Comparison of ENCODE assay signal across 1 cellular context in the genomic region with DNA sequence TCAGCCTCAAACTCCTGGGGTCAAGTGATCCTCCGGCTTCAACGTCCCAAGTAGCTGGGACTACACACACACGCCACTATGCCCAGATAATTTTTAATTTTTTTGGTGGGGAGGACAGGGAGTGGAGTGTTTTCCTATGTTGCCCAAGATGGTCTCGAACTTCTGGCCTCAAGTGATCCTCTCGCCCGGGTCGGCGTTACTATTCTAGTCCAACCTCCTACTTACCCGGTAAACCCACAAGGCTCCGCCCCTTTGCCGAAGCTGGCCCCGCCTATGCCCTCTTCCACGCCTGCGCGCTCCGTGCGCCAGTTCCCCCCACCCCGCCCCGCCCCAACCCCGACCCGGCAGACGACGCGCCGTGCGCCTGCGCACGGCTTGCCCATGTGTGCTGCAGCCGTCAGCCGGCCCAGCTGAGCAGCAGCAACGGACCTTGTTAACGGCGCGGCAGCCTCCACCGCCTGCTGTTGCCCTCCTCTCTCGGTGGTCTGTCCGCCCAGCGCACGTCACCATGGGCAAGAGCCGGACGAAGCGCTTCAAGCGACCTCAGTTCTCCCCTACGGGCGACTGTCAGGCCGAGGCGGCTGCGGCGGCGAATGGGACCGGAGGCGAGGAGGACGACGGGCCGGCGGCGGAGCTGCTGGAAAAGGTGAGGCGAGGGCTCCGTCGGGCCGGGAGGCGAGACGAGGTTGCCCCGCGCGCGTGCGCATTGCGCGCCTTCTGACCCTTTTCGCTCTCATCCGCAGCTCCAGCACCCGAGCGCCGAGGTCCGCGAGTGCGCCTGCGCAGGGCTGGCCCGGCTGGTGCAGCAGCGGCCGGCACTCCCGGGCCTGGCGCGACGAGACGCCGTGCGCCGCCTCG.
A peak's percentile ranks its signal among the peaks of the same experiment; 100 is the strongest.
TF ChIP-seq lines count a peak whose summit lies in the region.

A gene with protein sequence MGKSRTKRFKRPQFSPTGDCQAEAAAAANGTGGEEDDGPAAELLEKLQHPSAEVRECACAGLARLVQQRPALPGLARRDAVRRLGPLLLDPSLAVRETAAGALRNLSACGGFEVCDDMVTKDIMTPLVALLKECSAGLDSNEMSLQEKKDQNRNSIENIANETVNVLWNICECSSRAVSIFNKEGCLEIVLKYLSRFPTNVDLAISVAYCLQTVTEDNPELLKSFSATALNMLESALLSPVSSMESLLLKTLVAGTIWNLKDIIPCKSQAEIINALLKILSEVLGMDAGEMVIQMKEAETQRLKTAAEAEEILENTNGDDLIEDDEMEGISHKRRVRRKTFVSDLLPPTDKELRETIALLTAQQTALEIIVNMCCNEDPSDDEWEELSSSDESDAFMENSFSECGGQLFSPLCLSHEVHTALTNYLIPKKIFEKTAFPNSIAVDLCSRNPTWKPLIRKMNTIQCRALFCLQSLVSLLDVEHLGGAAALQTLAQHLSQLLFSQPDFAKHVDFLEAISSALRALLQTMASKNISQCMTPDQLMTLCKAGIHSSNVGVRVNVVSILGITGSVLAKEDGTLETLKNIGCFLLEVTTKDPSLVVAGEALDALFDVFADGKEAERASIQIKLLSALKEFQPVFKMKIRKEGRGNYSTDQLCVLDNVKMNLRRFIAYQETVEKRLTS (plus strand): TSS at position 347 of the 858 bp plus-strand sequence. CDS start 162 bp downstream, at position 509.

TF ChIP-seq in SK-N-SH, 30 proteins besides CTCF, POLR2A, EP300 and RAD21 (continued from another document):
- TF ChIP-seq, protein P1, sequence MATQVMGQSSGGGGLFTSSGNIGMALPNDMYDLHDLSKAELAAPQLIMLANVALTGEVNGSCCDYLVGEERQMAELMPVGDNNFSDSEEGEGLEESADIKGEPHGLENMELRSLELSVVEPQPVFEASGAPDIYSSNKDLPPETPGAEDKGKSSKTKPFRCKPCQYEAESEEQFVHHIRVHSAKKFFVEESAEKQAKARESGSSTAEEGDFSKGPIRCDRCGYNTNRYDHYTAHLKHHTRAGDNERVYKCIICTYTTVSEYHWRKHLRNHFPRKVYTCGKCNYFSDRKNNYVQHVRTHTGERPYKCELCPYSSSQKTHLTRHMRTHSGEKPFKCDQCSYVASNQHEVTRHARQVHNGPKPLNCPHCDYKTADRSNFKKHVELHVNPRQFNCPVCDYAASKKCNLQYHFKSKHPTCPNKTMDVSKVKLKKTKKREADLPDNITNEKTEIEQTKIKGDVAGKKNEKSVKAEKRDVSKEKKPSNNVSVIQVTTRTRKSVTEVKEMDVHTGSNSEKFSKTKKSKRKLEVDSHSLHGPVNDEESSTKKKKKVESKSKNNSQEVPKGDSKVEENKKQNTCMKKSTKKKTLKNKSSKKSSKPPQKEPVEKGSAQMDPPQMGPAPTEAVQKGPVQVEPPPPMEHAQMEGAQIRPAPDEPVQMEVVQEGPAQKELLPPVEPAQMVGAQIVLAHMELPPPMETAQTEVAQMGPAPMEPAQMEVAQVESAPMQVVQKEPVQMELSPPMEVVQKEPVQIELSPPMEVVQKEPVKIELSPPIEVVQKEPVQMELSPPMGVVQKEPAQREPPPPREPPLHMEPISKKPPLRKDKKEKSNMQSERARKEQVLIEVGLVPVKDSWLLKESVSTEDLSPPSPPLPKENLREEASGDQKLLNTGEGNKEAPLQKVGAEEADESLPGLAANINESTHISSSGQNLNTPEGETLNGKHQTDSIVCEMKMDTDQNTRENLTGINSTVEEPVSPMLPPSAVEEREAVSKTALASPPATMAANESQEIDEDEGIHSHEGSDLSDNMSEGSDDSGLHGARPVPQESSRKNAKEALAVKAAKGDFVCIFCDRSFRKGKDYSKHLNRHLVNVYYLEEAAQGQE (IDR thresholded peaks at IDR 0.05; ENCODE audit: low read depth, low read length) = no peak
- TF ChIP-seq FOXM1 (IDR thresholded peaks at IDR 0.05; ENCODE audit: low read depth) (no peak), RCOR1 (IDR thresholded peaks at IDR 0.05; ENCODE audit: low read length) (peak; percentile 82), POLR2AphosphoS5 (IDR thresholded peaks at IDR 0.05; ENCODE audit: low read depth, low read length) (peak; percentile 63), FOSL2 (IDR thresholded peaks at IDR 0.05; ENCODE audit: borderline replicate concordance, low read depth) (no peak), ELF1 (IDR thresholded peaks at IDR 0.05) (0 out of 2 replicates have a peak, but pooled peaks have one; percentile 8)
- TF ChIP-seq, protein P2, sequence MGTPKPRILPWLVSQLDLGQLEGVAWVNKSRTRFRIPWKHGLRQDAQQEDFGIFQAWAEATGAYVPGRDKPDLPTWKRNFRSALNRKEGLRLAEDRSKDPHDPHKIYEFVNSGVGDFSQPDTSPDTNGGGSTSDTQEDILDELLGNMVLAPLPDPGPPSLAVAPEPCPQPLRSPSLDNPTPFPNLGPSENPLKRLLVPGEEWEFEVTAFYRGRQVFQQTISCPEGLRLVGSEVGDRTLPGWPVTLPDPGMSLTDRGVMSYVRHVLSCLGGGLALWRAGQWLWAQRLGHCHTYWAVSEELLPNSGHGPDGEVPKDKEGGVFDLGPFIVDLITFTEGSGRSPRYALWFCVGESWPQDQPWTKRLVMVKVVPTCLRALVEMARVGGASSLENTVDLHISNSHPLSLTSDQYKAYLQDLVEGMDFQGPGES (IDR thresholded peaks at IDR 0.05; ENCODE audit: low read depth, low read length) = no peak
TF ChIP-seq in SK-N-SH: peak in this region for 7.
